9 cellular contexts compared by ENCODE assay signal in genomic region chr10:118332247-118332646, GRCh38. TPM values are rescaled to one million over a fixed set of nuclear protein-coding genes. Genes with fewer than 3 reads are reported as not detected.
DNase-seq lines count a peak whose midpoint lies in the region; ATAC-seq and TF ChIP-seq lines count a peak whose summit lies in the region.
"Had no signal": no experiment of that assay in that cellular context is flagged by ENCODE, and none has a peak within 500 bp of the region (broad histone marks: within the 10 kb centered on the region; RNA-seq: fewer than 3 reads in every experiment).

No MANE protein-coding gene starts in this region.

- no peaks in the 10 kb centered on the region for H3K9me3 ChIP-seq in gastrocnemius medialis

- ATAC-seq in GM21786 (IDR thresholded peaks at IDR 0.05; ENCODE audit: unreplicated experiment) (peak; percentile 82), HG03521 (IDR thresholded peaks at IDR 0.05; ENCODE audit: unreplicated experiment) (peak; percentile 84), left colon (peak; percentile 36), GM18519 (IDR thresholded peaks at IDR 0.05; ENCODE audit: low FRiP score, unreplicated experiment) (no peak), gastrocnemius medialis (no peak)

- H3K4me1 ChIP-seq in gastrocnemius medialis = peaks cover 2 to 10% of the 10 kb centered on the region in 2 donors

- in situ Hi-C loops in gastrocnemius medialis (cut with MboI; ENCODE audit: low sequenced_read_pairs in 4 of 4) = loop anchor here in 2 of 4 donors (25.0 kb wide), 1 partner anchor 295 kb away; the partner anchor contains the start of gene RAB11FIP2 (in 2 of the 2)

- TF ChIP-seq CTCF in gastrocnemius medialis (IDR thresholded peaks at IDR 0.05 in 4 of 5, conservative IDR thresholded peaks at IDR 0.05 in 1 of 5) = no peak

- TF ChIP-seq POLR2A in gastrocnemius medialis (IDR thresholded peaks at IDR 0.05) = no peak

- H3K27me3 ChIP-seq in gastrocnemius medialis = no peaks in the 10 kb centered on the region

- H3K27ac ChIP-seq in gastrocnemius medialis = no peak overlapping the region
- H3K27ac ChIP-seq: epithelial cell of prostate had no signal

- peaks cover 0 to 74% of the 10 kb centered on the region in 2 donors for H3K36me3 ChIP-seq in gastrocnemius medialis

- no peak overlapping the region for H3K4me3 ChIP-seq in gastrocnemius medialis

- intact Hi-C loops in left colon (cut with DNase I, micrococcal nuclease) = no loop called here
- intact Hi-C loops in gastrocnemius medialis (cut with DNase I; ENCODE audit: low total_unique reads) = loop anchor here (10.0 kb wide), 2 partner anchors 623 to 957 kb away; partner anchors contain the start of gene PDZD8

- DNase-seq in NCI-H748 (lab: John Stamatoyannopoulos, UW; ENCODE audit: unreplicated experiment) (peak; percentile 37), NCI-H748 treated with DMSO at 0.1 percent for 48 hours (lab: John Stamatoyannopoulos, UW) (no peak), left colon (no peak), gastrocnemius medialis (no peak), SKM-1 (lab: John Stamatoyannopoulos, UW; ENCODE audit: unreplicated experiment) (no peak)

RNA-seq across cellular contexts. Expression of gene FAM204A, which starts 9.9 kb away (rescaled TPM):
- total RNA-seq in left colon (10 to 100 TPM; 48.8 to 49.5 TPM), gastrocnemius medialis (100 to 1,000 TPM in 1 of 4 donors, 10 to 100 TPM in 3; 57.1 to 100 (median 59.6) TPM)

Comparison
In these comparisons a context has a peak if more than half of its experiments do, and no peak if none do; other contexts are left out.
1. ATAC-seq: peak in GM21786 (single experiment), HG03521 (single experiment) and left colon (single experiment); none in GM18519 (single experiment) and gastrocnemius medialis (0 of 2).